ENCODE assay signal across 16 cellular contexts in the genomic region with DNA sequence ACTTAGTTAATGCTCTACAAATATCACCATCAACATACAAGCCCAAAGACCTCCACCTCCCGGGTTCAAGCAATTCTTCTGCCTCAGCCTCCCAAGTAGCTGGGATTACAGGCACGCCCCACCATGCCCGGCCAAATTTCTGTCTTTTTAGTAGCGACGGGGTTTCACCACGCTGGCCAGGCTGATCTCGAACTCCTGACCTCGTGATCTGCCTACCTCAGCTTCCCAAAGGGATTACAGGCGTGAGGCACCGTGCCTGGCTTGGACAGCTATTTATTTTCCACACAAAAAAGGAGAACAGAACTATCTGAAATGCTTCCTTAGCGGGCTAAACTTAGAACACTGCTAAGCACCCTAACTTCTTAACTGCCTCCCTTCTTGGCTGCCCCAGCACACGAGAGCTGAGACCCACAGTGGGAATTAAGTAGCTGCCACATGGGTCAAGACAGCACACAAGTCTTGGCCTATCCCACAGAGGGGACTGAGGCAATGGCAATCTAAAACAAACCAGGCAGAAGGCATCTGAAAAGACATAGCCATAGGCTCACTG. TPM values are rescaled to one million over a fixed set of nuclear protein-coding genes. Genes with fewer than 3 reads are reported as not detected.
DNase-seq lines count a peak whose midpoint lies in the region; ATAC-seq and TF ChIP-seq lines count a peak whose summit lies in the region.
"Had no signal": no experiment of that assay in that cellular context is flagged by ENCODE, and none has a peak within 500 bp of the region (broad histone marks: within the 10 kb centered on the region; RNA-seq: fewer than 3 reads in every experiment).

No MANE protein-coding gene starts in this region.

- no peak overlapping the region for H3K4me3 ChIP-seq in thymus (ENCODE audit: low read length)
- H3K4me3 ChIP-seq: K562 had no signal

- 93% methylated on average over 12 of the region's 12 CpGs for WGBS in thymus

- no peaks in the 10 kb centered on the region for H3K27me3 ChIP-seq in thymus (ENCODE audit: control insufficient read depth, insufficient read depth)

- H3K36me3 Mint-ChIP-seq in activated B cell treated with CpG ODN at 0.5 μM for 24 hours (ENCODE audit: low read depth) (peaks cover 84% of the 10 kb centered on the region), immature natural killer cell (peaks cover 70 to 82% (median 71%) of the 10 kb centered on the region in 3 donors), HFFc6 (ENCODE audit: low read depth) (no peaks in the 10 kb centered on the region)

- POLR2A ChIA-PET in activated B cell treated with CpG ODN at 0.5 μM for 24 hours (lab: Charles Lee): interaction anchor here (0.6 to 8.3 kb wide), 10 partner anchors 13 to 93 kb away, joined by 3 to 185 read pairs (median 7); partner anchors contain the start of gene CYTIP

- peaks cover 2% of the 10 kb centered on the region for H3K4me1 ChIP-seq in thymus (ENCODE audit: control insufficient read depth, insufficient read depth, low read length)

- intact Hi-C loops in activated B cell treated with CpG ODN at 0.5 μM for 24 hours (cut with micrococcal nuclease): no loop called here

- TF ChIP-seq CTCF in activated B cell treated with CpG ODN at 0.5 μM for 24 hours (IDR thresholded peaks at IDR 0.05): no peak
- TF ChIP-seq CTCF in GM13976 (IDR thresholded peaks at IDR 0.05; ENCODE audit: borderline replicate concordance, control extremely low read depth, extremely low read depth, insufficient read depth, missing control alignments): no peak
- TF ChIP-seq CTCF in HFFc6 (IDR thresholded peaks at IDR 0.05): no peak

- H3K9me3 Mint-ChIP-seq in activated B cell treated with CpG ODN at 0.5 μM for 24 hours (peaks cover 3% of the 10 kb centered on the region), immature natural killer cell (peaks cover 0 to 3% (median 0%) of the 10 kb centered on the region in 6 donors), HFFc6 (no peaks in the 10 kb centered on the region; the same call in 1 of the 2 replicates)

- no peak for ATAC-seq in activated B cell treated with CpG ODN at 0.5 μM for 24 hours (ENCODE audit: low read depth)
- ATAC-seq: K562, Panc1 had no signal

- H3K36me3 ChIP-seq in thymus (ENCODE audit: control insufficient read depth, insufficient read depth): peaks cover 16% of the 10 kb centered on the region

- CTCF ChIA-PET in activated B cell treated with CpG ODN at 0.5 μM for 24 hours (lab: Charles Lee): interaction anchor here (1.2 to 1.9 kb wide), 2 partner anchors 14 to 91 kb away, joined by 4 to 7 read pairs; no protein-coding TSS in a partner anchor

- H3K4me1 Mint-ChIP-seq in activated B cell treated with CpG ODN at 0.5 μM for 24 hours (peaks cover 75% of the 10 kb centered on the region), immature natural killer cell (peaks cover 79 to 91% of the 10 kb centered on the region in 2 donors), HFFc6 (ENCODE audit: low read depth) (no peaks in the 10 kb centered on the region)
- H3K4me1 Mint-ChIP-seq: nephron had no signal

- DNase-seq in activated T-cell treated with anti-CD3 and anti-CD28 coated beads, Interleukin-2, amount 50 U/mL, for 1 hour: peak; percentile 33
- DNase-seq in activated T-cell treated with anti-CD3 and anti-CD28 coated beads for 4 hours (no peak), activated B cell treated with CpG ODN at 0.5 μM for 24 hours (no peak), immature natural killer cell (no peak), GM13976 (ENCODE audit: low spot score) (no peak), HFFc6 (no peak)
- no peak for DNase-seq in stimulated activated CD4-positive, alpha-beta T cell treated with anti-CD3 and anti-CD28 coated beads, Interleukin-4, amount 100 ng/mL, for 4 hours
- DNase-seq: activated CD4-positive, alpha-beta T cell treated with anti-CD3 and anti-CD28 coated beads for 48 hours; DMS79 treated with DMSO at 0.1 percent for 48 hours; kidney; NCI-H146; NCI-H524 had no signal

- no peaks in the 10 kb centered on the region for H3K9me3 ChIP-seq in thymus (ENCODE audit: control insufficient read depth)

- peak overlapping the region; percentile 88 for H3K27ac ChIP-seq in thymus (ENCODE audit: low read depth)

- H3K27me3 Mint-ChIP-seq in activated B cell treated with CpG ODN at 0.5 μM for 24 hours (no peaks in the 10 kb centered on the region), immature natural killer cell (ENCODE audit: low read depth in 3 of 3) (peaks cover 11 to 49% (median 23%) of the 10 kb centered on the region in 3 donors), HFFc6 (ENCODE audit: insufficient read depth) (peaks cover 2% of the 10 kb centered on the region; the same call in 1 of the 2 replicates)

- H3K27ac Mint-ChIP-seq in activated B cell treated with CpG ODN at 0.5 μM for 24 hours: peak overlapping the region; percentile 76
- peak overlapping the region; percentile 95 to 100 (median 98) for H3K27ac Mint-ChIP-seq in immature natural killer cell
- H3K27ac Mint-ChIP-seq in HFFc6: no peak overlapping the region
- H3K27ac Mint-ChIP-seq: nephron had no signal

- in situ Hi-C loops in GM13976 (cut with MboI; ENCODE audit: low sequenced_read_pairs, unreplicated experiment): no loop called here

- no peak overlapping the region for H3K4me3 Mint-ChIP-seq in activated B cell treated with CpG ODN at 0.5 μM for 24 hours
- H3K4me3 Mint-ChIP-seq in immature natural killer cell: peak overlapping the region; percentile 51 to 91 (median 78)
- H3K4me3 Mint-ChIP-seq in HFFc6: no peak overlapping the region
- H3K4me3 Mint-ChIP-seq: nephron had no signal

RNA-seq across cellular contexts. Expression of gene CYTIP, which starts 24.8 kb away (rescaled TPM):
- total RNA-seq in activated B cell treated with CpG ODN at 0.5 μM for 24 hours: 129 and 130 TPM in 2 replicates
- polyA plus RNA-seq in immature natural killer cell (100 to 1,000 TPM in 2 of 3 donors, 10 to 100 TPM in 1; 84.4 to 142 (median 111) TPM), thymus (86.5 TPM)
- total RNA-seq in HFFc6 (2021; fragmentation: NEBNext Ultra II Directional; extraction: Animal tissue kit (Norgen Biotek cat#: 25700)): not detected

Comparison
In these comparisons a context has a peak if more than half of its experiments do, and no peak if none do; other contexts are left out.
1. H3K4me3 Mint-ChIP-seq: peak in immature natural killer cell (5 of 5); none in activated B cell treated with CpG ODN at 0.5 μM for 24 hours (single experiment) and HFFc6 (single experiment).
2. RNA of gene CYTIP, which starts 24.8 kb away (total RNA-seq): 129 to 130 TPM in activated B cell treated with CpG ODN at 0.5 μM for 24 hours; not detected in HFFc6; every median in the first group is over 100 times any median in the second.